ENCODE assay signal across 12 cellular contexts in genomic region chr14:106166650-106167204, GRCh38.
DNase-seq lines count a peak whose midpoint lies in the region; ATAC-seq and TF ChIP-seq lines count a peak whose summit lies in the region.
"Had no signal": no experiment of that assay in that cellular context is flagged by ENCODE, and none has a peak within 500 bp of the region (broad histone marks: within the 10 kb centered on the region; RNA-seq: fewer than 3 reads in every experiment).

No MANE protein-coding gene starts in this region.

- no peak for TF ChIP-seq POLR2A in esophagus muscularis mucosa (IDR thresholded peaks at IDR 0.05; ENCODE audit: low read depth)

- H3K4me3 Mint-ChIP-seq in CD4-positive, alpha-beta memory T cell: no peak overlapping the region
- no peak overlapping the region for H3K4me3 Mint-ChIP-seq in T-cell
- no peak overlapping the region for H3K4me3 Mint-ChIP-seq in stimulated activated effector memory CD8-positive, alpha-beta T cell treated with anti-CD3 and anti-CD28 coated beads, Interleukin-12 subunit alpha, Interleukin-12 subunit beta, amount 100 ng/mL, for 72 hours
- H3K4me3 Mint-ChIP-seq: CD14-positive monocyte; CD8-positive, alpha-beta memory T cell; IgD-negative memory B cell had no signal

- H3K4me3 ChIP-seq in CD4-positive, alpha-beta memory T cell (ENCODE audit: low read length in 2 of 2): no peak overlapping the region
- no peak overlapping the region for H3K4me3 ChIP-seq in esophagus muscularis mucosa
- no peak overlapping the region for H3K4me3 ChIP-seq in SJCRH30

- H3K36me3 ChIP-seq in CD4-positive, alpha-beta memory T cell (ENCODE audit: insufficient read depth, low read length): no peaks in the 10 kb centered on the region
- H3K36me3 ChIP-seq in esophagus muscularis mucosa (no peaks in the 10 kb centered on the region), SJCRH30 (no peaks in the 10 kb centered on the region)

- no peak for TF ChIP-seq EP300 in esophagus muscularis mucosa (IDR thresholded peaks at IDR 0.05)

- WGBS in esophagus muscularis mucosa: 57% methylated on average over 10 of the region's 10 CpGs

- no peaks in the 10 kb centered on the region for H3K9me3 Mint-ChIP-seq in CD4-positive, alpha-beta memory T cell
- no peaks in the 10 kb centered on the region for H3K9me3 Mint-ChIP-seq in T-cell
- H3K9me3 Mint-ChIP-seq in stimulated activated effector memory CD8-positive, alpha-beta T cell treated with anti-CD3 and anti-CD28 coated beads, Interleukin-12 subunit alpha, Interleukin-12 subunit beta, amount 100 ng/mL, for 72 hours: no peaks in the 10 kb centered on the region
- H3K9me3 Mint-ChIP-seq: CD8-positive, alpha-beta memory T cell; IgD-negative memory B cell had no signal

- TF ChIP-seq CTCF in esophagus muscularis mucosa (IDR thresholded peaks at IDR 0.05): no peak

- no peak overlapping the region for H3K27ac ChIP-seq in CD4-positive, alpha-beta memory T cell (ENCODE audit: low read depth, low read length)
- no peak overlapping the region for H3K27ac ChIP-seq in esophagus muscularis mucosa (replicated peaks in 1 of 4)
- no peak overlapping the region for H3K27ac ChIP-seq in SJCRH30

- H3K27ac Mint-ChIP-seq in CD4-positive, alpha-beta memory T cell: peak overlapping the region in 6 of 7 donors; percentile 2 to 70 (median 56)
- H3K27ac Mint-ChIP-seq in T-cell: peak overlapping the region; percentile 5 to 14
- H3K27ac Mint-ChIP-seq in stimulated activated effector memory CD8-positive, alpha-beta T cell treated with anti-CD3 and anti-CD28 coated beads, Interleukin-12 subunit alpha, Interleukin-12 subunit beta, amount 100 ng/mL, for 72 hours: peak overlapping the region; percentile 48

- DNase-seq in CD4-positive, alpha-beta memory T cell: no peak
- DNase-seq in T-cell (no peak), esophagus muscularis mucosa (ENCODE audit: extremely low spot score) (peak; percentile 86), AML-193 (lab: John Stamatoyannopoulos, UW) (no peak), SJCRH30 (no peak), SHP77 (lab: John Stamatoyannopoulos, UW) (no peak)
- DNase-seq in stimulated activated effector memory CD8-positive, alpha-beta T cell treated with anti-CD3 and anti-CD28 coated beads, Interleukin-12 subunit alpha, Interleukin-12 subunit beta, amount 100 ng/mL, for 72 hours (ENCODE audit: low spot score in 2 of 2): no peak
- DNase-seq: CD8-positive, alpha-beta memory T cell; DMS53 had no signal

- no peak for ATAC-seq in T-cell (replicated peaks in 1 of 4)
- no peak for ATAC-seq in stimulated activated effector memory CD8-positive, alpha-beta T cell treated with anti-CD3 and anti-CD28 coated beads, Interleukin-12 subunit alpha, Interleukin-12 subunit beta, amount 100 ng/mL, for 72 hours
- ATAC-seq: HCT116 had no signal

- CTCF ChIA-PET in CD4-positive, alpha-beta memory T cell (lab: Charles Lee; ENCODE audit: partially characterized antibody): interaction anchor here (2.0 kb wide), 1 partner anchor 18 kb away, joined by 5 read pairs; no protein-coding TSS in a partner anchor
- CTCF ChIA-PET in T-cell (lab: Charles Lee): no interaction called here

- H3K9me3 ChIP-seq in CD4-positive, alpha-beta memory T cell (ENCODE audit: control insufficient read depth in 1 of 2, low read length in 2 of 2): no peaks in the 10 kb centered on the region
- no peaks in the 10 kb centered on the region for H3K9me3 ChIP-seq in esophagus muscularis mucosa
- H3K9me3 ChIP-seq in SJCRH30 (replicated peaks): no peaks in the 10 kb centered on the region

- peaks cover 33 to 64% (median 42%) of the 10 kb centered on the region in 4 donors for H3K4me1 Mint-ChIP-seq in CD4-positive, alpha-beta memory T cell
- H3K4me1 Mint-ChIP-seq in T-cell: peaks cover 32 to 38% (median 36%) of the 10 kb centered on the region in 3 donors
- H3K4me1 Mint-ChIP-seq in stimulated activated effector memory CD8-positive, alpha-beta T cell treated with anti-CD3 and anti-CD28 coated beads, Interleukin-12 subunit alpha, Interleukin-12 subunit beta, amount 100 ng/mL, for 72 hours: peaks cover 26% of the 10 kb centered on the region
- H3K4me1 Mint-ChIP-seq: CD14-positive monocyte, IgD-negative memory B cell had no signal

- no peaks in the 10 kb centered on the region for H3K27me3 ChIP-seq in CD4-positive, alpha-beta memory T cell (ENCODE audit: insufficient read depth, low read length)
- peaks cover 0 to 40% (median 0%) of the 10 kb centered on the region in 4 donors for H3K27me3 ChIP-seq in esophagus muscularis mucosa
- no peaks in the 10 kb centered on the region for H3K27me3 ChIP-seq in SJCRH30

- peaks cover 31% of the 10 kb centered on the region for H3K4me1 ChIP-seq in CD4-positive, alpha-beta memory T cell (ENCODE audit: insufficient read depth, low read length)
- H3K4me1 ChIP-seq in esophagus muscularis mucosa (no peaks in the 10 kb centered on the region), SJCRH30 (no peaks in the 10 kb centered on the region)

- intact Hi-C loops in CD4-positive, alpha-beta memory T cell (cut with micrococcal nuclease): no loop called here
- intact Hi-C loops in esophagus muscularis mucosa (cut with DNase I): no loop called here

- POLR2A ChIA-PET in CD4-positive, alpha-beta memory T cell (lab: Charles Lee; ENCODE audit: partially characterized antibody): no interaction called here
- POLR2A ChIA-PET in T-cell (lab: Charles Lee): no interaction called here

- H3K36me3 Mint-ChIP-seq in CD4-positive, alpha-beta memory T cell: no peaks in the 10 kb centered on the region
- H3K36me3 Mint-ChIP-seq in T-cell: no peaks in the 10 kb centered on the region
- peaks cover 6% of the 10 kb centered on the region for H3K36me3 Mint-ChIP-seq in stimulated activated effector memory CD8-positive, alpha-beta T cell treated with anti-CD3 and anti-CD28 coated beads, Interleukin-12 subunit alpha, Interleukin-12 subunit beta, amount 100 ng/mL, for 72 hours
- H3K36me3 Mint-ChIP-seq: CD14-positive monocyte; CD8-positive, alpha-beta memory T cell had no signal

- peaks cover 0 to 4% of the 10 kb centered on the region in 2 donors for H3K27me3 Mint-ChIP-seq in CD4-positive, alpha-beta memory T cell
- peaks cover 5 to 17% of the 10 kb centered on the region in 2 donors for H3K27me3 Mint-ChIP-seq in T-cell
